15 cellular contexts compared by ENCODE assay signal in genomic region chr19:44850641-44851109, GRCh38. TPM values are rescaled to one million over a fixed set of nuclear protein-coding genes. Genes with fewer than 3 reads are reported as not detected.
DNase-seq lines count a peak whose midpoint lies in the region; ATAC-seq, FAIRE-seq and TF ChIP-seq lines count a peak whose summit lies in the region.
"Had no signal": no experiment of that assay in that cellular context is flagged by ENCODE, and none has a peak within 500 bp of the region (broad histone marks: within the 10 kb centered on the region; RNA-seq: fewer than 3 reads in every experiment).

No MANE protein-coding gene starts in this region.

- peak overlapping the region; percentile 99 for H3K4me3 Mint-ChIP-seq in nephron progenitor cell
- H3K4me3 Mint-ChIP-seq: activated naive CD4-positive, alpha-beta T cell treated with anti-CD3 and anti-CD28 coated beads, Interleukin-2, amount 50 U/mL, for 24 hours; memory B cell had no signal

- WGBS in heart right ventricle, 2 donors = 43 to 46% methylated on average over 7 to 8 of the region's 8 CpGs
- WGBS in H1 (ENCODE audit: extremely low coverage in 1 of 2, insufficient coverage in 1 of 2, insufficient read length in 1 of 2, insufficient replicate concordance in 2 of 2, low coverage in 1 of 2, low lambda C conversion rate in 2 of 2, missing lambda C conversion rate in 1 of 2), 2 experiments = 76% methylated on average over 8 of the region's 8 CpGs; no CpG with 5 or more reads in 1 of the 2 experiments

- peaks cover 15% of the 10 kb centered on the region for H3K79me1 ChIP-seq in H1 (ENCODE audit: low read depth, low read length)

- H3K14ac ChIP-seq in H1 (ENCODE audit: insufficient read length) = no peak overlapping the region

- H3K36me3 ChIP-seq in heart right ventricle = peaks cover 0 to 17% (median 0%) of the 10 kb centered on the region in 9 donors
- peaks cover 0 to 4% (median 0%) of the 10 kb centered on the region in 4 experiments; a peak in 1 of 8 replicates for H3K36me3 ChIP-seq in H1 (ENCODE audit: control insufficient read depth in 2 of 4, insufficient read depth in 4 of 4, low read length in 3 of 4)
- H3K36me3 ChIP-seq in Peyer's patch = no peaks in the 10 kb centered on the region

- DNase-seq in heart right ventricle (no peak), left ventricle myocardium superior (no peak), H1 (ENCODE audit: low read depth in 1 of 2, low spot score in 2 of 2) (no peak), nephron progenitor cell (peak; percentile 17), Peyer's patch (no peak), KG1 (lab: John Stamatoyannopoulos, UW) (no peak)
- DNase-seq: HCEC 1CT, upper lobe of left lung had no signal

- peaks cover 22% of the 10 kb centered on the region for H3K36me3 Mint-ChIP-seq in nephron progenitor cell (ENCODE audit: low read depth)
- H3K36me3 Mint-ChIP-seq: activated naive CD4-positive, alpha-beta T cell treated with anti-CD3 and anti-CD28 coated beads, Interleukin-2, amount 50 U/mL, for 24 hours; IgD-negative memory B cell had no signal

- no peak overlapping the region for H2AFZ ChIP-seq in H1 (ENCODE audit: low read length)

- no peak overlapping the region for H3K4me3 ChIP-seq in heart right ventricle
- no peak overlapping the region for H3K4me3 ChIP-seq in H1 (ENCODE audit: extremely low read depth in 1 of 4, insufficient read depth in 2 of 4, low read depth in 3 of 4, low read length in 4 of 4)
- H3K4me3 ChIP-seq in Peyer's patch = no peak overlapping the region
- H3K4me3 ChIP-seq: SJSA1, upper lobe of left lung had no signal

- ATAC-seq in heart right ventricle (no peak), left ventricle myocardium superior (no peak), GM21723 (IDR thresholded peaks at IDR 0.05; ENCODE audit: unreplicated experiment) (no peak), HG02642 (IDR thresholded peaks at IDR 0.05; ENCODE audit: poor library complexity, unreplicated experiment) (no peak)

- H3K27ac ChIP-seq in heart right ventricle = peak overlapping the region in 9 of 10 donors; percentile 6 to 100 (median 97)
- no peak overlapping the region for H3K27ac ChIP-seq in H1 (ENCODE audit: low read depth, low read length)
- no peak overlapping the region for H3K27ac ChIP-seq in Peyer's patch
- H3K27ac ChIP-seq: SJSA1 had no signal

- H4K5ac ChIP-seq in H1 (ENCODE audit: insufficient read length, low read depth, low read length) = no peak overlapping the region

- H3K23me2 ChIP-seq in H1 (ENCODE audit: low read depth, low read length) = peaks cover 14% of the 10 kb centered on the region

- no peaks in the 10 kb centered on the region for H3K27me3 Mint-ChIP-seq in nephron progenitor cell (ENCODE audit: low read depth, poor library complexity)

- H3K18ac ChIP-seq in H1 (ENCODE audit: extremely low read depth, low read length) = 0 out of 2 replicates have a peak overlapping the region, but pooled peaks have one; percentile 19

- H3K4me2 ChIP-seq in H1 (ENCODE audit: insufficient read depth in 1 of 2, low read depth in 2 of 2, low read length in 2 of 2) = peak overlapping the region; percentile 31 to 95; a peak in 3 of 4 replicates

- intact Hi-C loops in heart right ventricle (cut with DNase I) = no loop called here
- intact Hi-C loops in left ventricle myocardium superior (cut with micrococcal nuclease) = no loop called here

- H2BK5ac ChIP-seq in H1 (ENCODE audit: low read depth, low read length) = no peak overlapping the region

- H3K79me2 ChIP-seq in H1 (ENCODE audit: control insufficient read depth in 1 of 2, insufficient read depth in 2 of 2, low read length in 2 of 2) = peaks cover 25 to 77% of the 10 kb centered on the region in 2 experiments

- no peak overlapping the region for H3K56ac ChIP-seq in H1 (replicated peaks; ENCODE audit: insufficient read length, low read depth, low read length)

- no peak for TF ChIP-seq RAD21 in H1 (IDR thresholded peaks at IDR 0.05 in 1 of 2, conservative IDR thresholded peaks at IDR 0.05 in 1 of 2; ENCODE audit: low read depth in 2 of 2, low read length in 2 of 2)

- TF ChIP-seq CTCF in heart right ventricle (IDR thresholded peaks at IDR 0.05) (no peak), H1 (IDR thresholded peaks at IDR 0.05; ENCODE audit: control extremely low read depth in 1 of 3, insufficient read depth in 1 of 3, low read depth in 1 of 3, low read length in 3 of 3) (no peak), nephron progenitor cell (IDR thresholded peaks at IDR 0.05) (no peak), Peyer's patch (IDR thresholded peaks at IDR 0.05) (no peak)

- TF ChIP-seq EP300 in H1 (IDR thresholded peaks at IDR 0.05; ENCODE audit: borderline replicate concordance in 1 of 2, low read depth in 2 of 2, low read length in 2 of 2) = no peak

- H2BK20ac ChIP-seq in H1 (ENCODE audit: low read length) = no peak overlapping the region

- H3K9me3 Mint-ChIP-seq in nephron progenitor cell = no peaks in the 10 kb centered on the region
- H3K9me3 Mint-ChIP-seq: activated naive CD4-positive, alpha-beta T cell treated with anti-CD3 and anti-CD28 coated beads, Interleukin-2, amount 50 U/mL, for 24 hours; memory B cell had no signal

- no peak overlapping the region for H4K91ac ChIP-seq in H1 (replicated peaks; ENCODE audit: insufficient read length, low read length)

- FAIRE-seq in H1 (lab: Jason Lieb, UNC) = no peak
- FAIRE-seq: GM12891 had no signal

- H3K9ac ChIP-seq in H1 (replicated peaks in 1 of 4; ENCODE audit: extremely low read depth in 1 of 4, low read depth in 3 of 4, low read length in 3 of 4) = no peak overlapping the region

- H3K9me3 ChIP-seq in heart right ventricle (no peaks in the 10 kb centered on the region), H1 (ENCODE audit: insufficient read depth in 2 of 2, low read depth in 1 of 2, low read length in 1 of 2) (no peaks in the 10 kb centered on the region), Peyer's patch (no peaks in the 10 kb centered on the region)
- H3K9me3 ChIP-seq: SJSA1, upper lobe of left lung had no signal

- H2BK120ac ChIP-seq in H1 (replicated peaks; ENCODE audit: low read depth, low read length) = no peak overlapping the region

- H3K4me1 ChIP-seq in heart right ventricle = peaks cover 6 to 57% (median 47%) of the 10 kb centered on the region in 9 donors
- peaks cover 13 to 24% (median 15%) of the 10 kb centered on the region in 4 experiments for H3K4me1 ChIP-seq in H1 (replicated peaks in 1 of 4; ENCODE audit: control insufficient read depth in 3 of 4, insufficient read depth in 4 of 4, low read length in 3 of 4)
- peaks cover 0 to 24% (median 9%) of the 10 kb centered on the region in 4 donors for H3K4me1 ChIP-seq in Peyer's patch

- no peak overlapping the region for H2AK5ac ChIP-seq in H1 (ENCODE audit: low read depth, low read length)

- peaks cover 29 to 30% of the 10 kb centered on the region in 2 experiments for H4K20me1 ChIP-seq in H1 (replicated peaks in 1 of 2; ENCODE audit: control insufficient read depth in 1 of 2, insufficient read depth in 2 of 2, low read length in 2 of 2)

- CTCF ChIA-PET in H1 (lab: Charles Lee; ENCODE audit: partially characterized antibody) = interaction anchor here (1.1 to 1.6 kb wide), 4 partner anchors 17 to 127 kb away, joined by 3 to 5 read pairs (median 4); no protein-coding TSS in a partner anchor

- H2BK12ac ChIP-seq in H1 (ENCODE audit: low read depth, low read length) = no peak overlapping the region

- no peak for TF ChIP-seq POLR2A in H1 (IDR thresholded peaks at IDR 0.05; ENCODE audit: control extremely low read depth in 1 of 2, low read depth in 2 of 2, low read length in 2 of 2)
- TF ChIP-seq POLR2A in Peyer's patch (IDR thresholded peaks at IDR 0.05) = no peak

- no peak overlapping the region for H3K4ac ChIP-seq in H1 (replicated peaks; ENCODE audit: insufficient read length, low read depth, low read length)

- H3K4me1 Mint-ChIP-seq in nephron progenitor cell = peaks cover 51% of the 10 kb centered on the region

- no peak overlapping the region; the same call in 1 of the 2 replicates for H4K8ac ChIP-seq in H1 (ENCODE audit: extremely low read depth, insufficient read depth, low read length)

- H2BK15ac ChIP-seq in H1 (ENCODE audit: low read length) = no peak overlapping the region

- POLR2A ChIA-PET in H1 (lab: Charles Lee; ENCODE audit: partially characterized antibody) = interaction anchor here (0.7 to 6.6 kb wide), 11 partner anchors 15 to 188 kb away, joined by 3 to 65 read pairs (median 3); partner anchors contain the start of gene TOMM40

- peak overlapping the region; percentile 91 for H3K27ac Mint-ChIP-seq in nephron progenitor cell
- H3K27ac Mint-ChIP-seq: activated naive CD4-positive, alpha-beta T cell treated with anti-CD3 and anti-CD28 coated beads, Interleukin-2, amount 50 U/mL, for 24 hours; memory B cell had no signal

- H3K23ac ChIP-seq in H1 (ENCODE audit: insufficient read length) = no peak overlapping the region

- H3K27me3 ChIP-seq in heart right ventricle (peaks cover 0 to 13% (median 0%) of the 10 kb centered on the region in 7 donors), H1 (replicated peaks in 1 of 4; ENCODE audit: control insufficient read depth in 3 of 4, extremely low read depth in 1 of 4, insufficient read depth in 3 of 4, low read length in 3 of 4) (no peaks in the 10 kb centered on the region), Peyer's patch (no peaks in the 10 kb centered on the region)
- H3K27me3 ChIP-seq: SJSA1, upper lobe of left lung had no signal

RNA-seq across cellular contexts. Expression of gene NECTIN2, which starts 4.6 kb away (rescaled TPM):
- total RNA-seq in heart right ventricle = 10 to 100 TPM; 34.1 to 83.9 (median 46.5) TPM
- polyA plus RNA-seq in heart right ventricle = 10 to 100 TPM; 62.5 to 96.8 TPM
- 35.4 TPM for total RNA-seq in left ventricle myocardium superior
- total RNA-seq in H1 (2021; fragmentation: NEBNext Ultra II Directional; extraction: Animal tissue kit (Norgen Biotek cat#: 25700)) = 181 and 184 TPM in 2 replicates
- polyA plus RNA-seq in H1 (2011; rRNA removed) = 237 and 318 TPM in 2 replicates
- 172 TPM for polyA plus RNA-seq in H1 (2011; cell fraction: cytosol; rRNA removed)
- polyA plus RNA-seq in H1 (2011; cell fraction: nucleus; rRNA removed) = 179 TPM
- polyA plus RNA-seq in H1 (2012, experiment 1 of 2) = 178 to 211 TPM (median 195 TPM) in 4 replicates
- polyA plus RNA-seq in H1 (2012, experiment 2 of 2) = 296 TPM
- 279 TPM for polyA plus RNA-seq in H1 (2013, experiment 1 of 2)
- polyA plus RNA-seq in H1 (2013, experiment 2 of 2) = 320 TPM
- polyA minus RNA-seq in H1 (2011; rRNA and poly(A)+ RNA removed) = 159 and 221 TPM in 2 replicates
- 128 TPM for polyA minus RNA-seq in H1 (2011; cell fraction: cytosol; rRNA and poly(A)+ RNA removed)
- 64.3 TPM for polyA minus RNA-seq in H1 (2011; cell fraction: nucleus; rRNA and poly(A)+ RNA removed)
- 100 to 1,000 TPM in 3 of 4 donors, 10 to 100 TPM in 1; 25.6 to 171 (median 122) TPM for total RNA-seq in Peyer's patch
- polyA plus RNA-seq: IgD-negative memory B cell had no signal

RNA-seq across cellular contexts. Expression of gene TOMM40, which starts 40.4 kb away (rescaled TPM):
- total RNA-seq in heart right ventricle = 10 to 100 TPM; 37.8 to 66.2 (median 43.9) TPM
- polyA plus RNA-seq in heart right ventricle = 10 to 100 TPM; 45.6 to 77.5 TPM
- 49.8 TPM for total RNA-seq in left ventricle myocardium superior
- total RNA-seq in H1 (2021; fragmentation: NEBNext Ultra II Directional; extraction: Animal tissue kit (Norgen Biotek cat#: 25700)) = 178 and 179 TPM in 2 replicates
- 154 and 189 TPM in 2 replicates for polyA plus RNA-seq in H1 (2011; rRNA removed)
- polyA plus RNA-seq in H1 (2011; cell fraction: cytosol; rRNA removed) = 178 TPM
- polyA plus RNA-seq in H1 (2011; cell fraction: nucleus; rRNA removed) = 162 TPM
- 92.8 to 179 TPM (median 177 TPM) in 4 replicates for polyA plus RNA-seq in H1 (2012, experiment 1 of 2)
- 130 TPM for polyA plus RNA-seq in H1 (2012, experiment 2 of 2)
- polyA plus RNA-seq in H1 (2013, experiment 1 of 2) = 124 TPM
- polyA plus RNA-seq in H1 (2013, experiment 2 of 2) = 121 TPM
- polyA minus RNA-seq in H1 (2011; rRNA and poly(A)+ RNA removed) = 74.6 and 94.6 TPM in 2 replicates
- polyA minus RNA-seq in H1 (2011; cell fraction: cytosol; rRNA and poly(A)+ RNA removed) = 65.0 TPM
- polyA minus RNA-seq in H1 (2011; cell fraction: nucleus; rRNA and poly(A)+ RNA removed) = 55.1 TPM
- total RNA-seq in Peyer's patch = 10 to 100 TPM; 32.6 to 45.7 (median 37.5) TPM

RNA-seq across cellular contexts. Expression of gene BCAM, which starts 41.8 kb away (rescaled TPM):
- total RNA-seq in heart right ventricle (100 to 1,000 TPM in 4 of 10 donors, 10 to 100 TPM in 6; 72.8 to 118 (median 92.5) TPM), left ventricle myocardium superior (85.5 TPM), Peyer's patch (10 to 100 TPM; 32.2 to 40.2 (median 37.1) TPM)
- polyA plus RNA-seq in heart right ventricle (100 to 1,000 TPM in 1 of 2 donors, 10 to 100 TPM in 1; 63.2 to 130 TPM), H1 (2011; rRNA removed) (32.5 and 84.3 TPM in 2 replicates)
- total RNA-seq in H1 (2021; fragmentation: NEBNext Ultra II Directional; extraction: Animal tissue kit (Norgen Biotek cat#: 25700)) = 81.4 and 83.0 TPM in 2 replicates
- polyA plus RNA-seq in H1 (2011; cell fraction: cytosol; rRNA removed) = 29.6 TPM
- polyA plus RNA-seq in H1 (2011; cell fraction: nucleus; rRNA removed) = 172 TPM
- polyA plus RNA-seq in H1 (2012, experiment 1 of 2) = 73.9 to 108 TPM (median 100 TPM) in 4 replicates
- 60.5 TPM for polyA plus RNA-seq in H1 (2012, experiment 2 of 2)
- 107 TPM for polyA plus RNA-seq in H1 (2013, experiment 1 of 2)
- polyA plus RNA-seq in H1 (2013, experiment 2 of 2) = 98.4 TPM
- polyA minus RNA-seq in H1 (2011; rRNA and poly(A)+ RNA removed) = 12.6 and 16.0 TPM in 2 replicates
- 45.1 TPM for polyA minus RNA-seq in H1 (2011; cell fraction: cytosol; rRNA and poly(A)+ RNA removed)
- polyA minus RNA-seq in H1 (2011; cell fraction: nucleus; rRNA and poly(A)+ RNA removed) = 38.0 TPM
- polyA plus RNA-seq: IgD-negative memory B cell had no signal

RNA-seq across cellular contexts. Expression of gene APOE, which starts 54.9 kb away (rescaled TPM):
- total RNA-seq in heart right ventricle = 10 to 100 TPM in 9 of 10 donors, 1 to 10 TPM in 1; 6.0 to 29.5 (median 20.6) TPM
- polyA plus RNA-seq in heart right ventricle = 10 to 100 TPM; 63.6 to 77.8 TPM
- total RNA-seq in left ventricle myocardium superior = 18.9 TPM
- 629 and 679 TPM in 2 replicates for total RNA-seq in H1 (2021; fragmentation: NEBNext Ultra II Directional; extraction: Animal tissue kit (Norgen Biotek cat#: 25700))
- 1,258 and 1,819 TPM in 2 replicates for polyA plus RNA-seq in H1 (2011; rRNA removed)
- 2,004 TPM for polyA plus RNA-seq in H1 (2011; cell fraction: cytosol; rRNA removed)
- polyA plus RNA-seq in H1 (2011; cell fraction: nucleus; rRNA removed) = 1,227 TPM
- polyA plus RNA-seq in H1 (2012, experiment 1 of 2) = 455 to 954 TPM (median 869 TPM) in 4 replicates
- polyA plus RNA-seq in H1 (2012, experiment 2 of 2) = 444 TPM
- 1,163 TPM for polyA plus RNA-seq in H1 (2013, experiment 1 of 2)
- polyA plus RNA-seq in H1 (2013, experiment 2 of 2) = 1,134 TPM
- 77.1 and 107 TPM in 2 replicates for polyA minus RNA-seq in H1 (2011; rRNA and poly(A)+ RNA removed)
- polyA minus RNA-seq in H1 (2011; cell fraction: cytosol; rRNA and poly(A)+ RNA removed) = 305 TPM
- 218 TPM for polyA minus RNA-seq in H1 (2011; cell fraction: nucleus; rRNA and poly(A)+ RNA removed)
- total RNA-seq in Peyer's patch = 100 to 1,000 TPM in 1 of 4 donors, 10 to 100 TPM in 3; 24.2 to 203 (median 51.6) TPM
- polyA plus RNA-seq: IgD-negative memory B cell had no signal

Comparison
In these comparisons a context has a peak if more than half of its experiments do, and no peak if none do; other contexts are left out.
1. H3K27ac ChIP-seq: peak in heart right ventricle (9 of 10); none in H1 (single experiment) and Peyer's patch (0 of 4).